Comparison of ENCODE assay signal across 1 cellular context in genomic region chr20:50320910-50321796, GRCh38.
TF ChIP-seq lines count a peak whose summit lies in the region.

No MANE protein-coding gene starts in this region.

TF ChIP-seq in HepG2, 621 proteins besides CTCF, POLR2A, EP300 and RAD21 (continued from another document and continues in another):
- TF ChIP-seq HNF1A (IDR thresholded peaks at IDR 0.05; ENCODE audit: low read depth) = no peak
- TF ChIP-seq HNF1A (CRISPR knock-in tag; IDR thresholded peaks at IDR 0.05; ENCODE audit: borderline replicate concordance) = peak; percentile 69
- TF ChIP-seq PHB2 (IDR thresholded peaks at IDR 0.05; ENCODE audit: partially characterized antibody) = no peak
- TF ChIP-seq ZNF710 (CRISPR knock-in tag; IDR thresholded peaks at IDR 0.05; ENCODE audit: borderline replicate concordance) = no peak; the same call in 1 of the 2 replicates
- TF ChIP-seq MEIS1 (CRISPR knock-in tag; IDR thresholded peaks at IDR 0.05; ENCODE audit: borderline replicate concordance) = no peak; the same call in 1 of the 2 replicates
- peak; percentile 73; the same call in 1 of the 2 replicates for TF ChIP-seq CBX5 (CRISPR knock-in tag; IDR thresholded peaks at IDR 0.05; ENCODE audit: borderline replicate concordance)
- TF ChIP-seq SATB2 (CRISPR knock-in tag; IDR thresholded peaks at IDR 0.05) = no peak
- TF ChIP-seq ZNF563 (CRISPR knock-in tag; IDR thresholded peaks at IDR 0.05) = peak; percentile 90; the same call in 1 of the 2 replicates
- no peak for TF ChIP-seq ZBTB1 (CRISPR knock-in tag; IDR thresholded peaks at IDR 0.05; ENCODE audit: borderline replicate concordance)
- TF ChIP-seq ZSCAN5A (CRISPR knock-in tag; IDR thresholded peaks at IDR 0.05; ENCODE audit: borderline replicate concordance) = 0 out of 2 replicates have a peak, but pooled peaks have one; percentile 53
- TF ChIP-seq ZBTB37 (CRISPR knock-in tag; IDR thresholded peaks at IDR 0.05) = no peak
- no peak; the same call in 1 of the 2 replicates for TF ChIP-seq NFYB (CRISPR knock-in tag; IDR thresholded peaks at IDR 0.05)
- no peak for TF ChIP-seq U2AF1 (optimal IDR thresholded peaks at IDR 0.05; ENCODE audit: low read depth, low read length)
- TF ChIP-seq POGK (CRISPR knock-in tag; conservative IDR thresholded peaks at IDR 0.05) = no peak
- TF ChIP-seq CREB3 (CRISPR knock-in tag; IDR thresholded peaks at IDR 0.05) = no peak
- TF ChIP-seq RARA (CRISPR knock-in tag; IDR thresholded peaks at IDR 0.05) = peak; percentile 69
- TF ChIP-seq ZNF788 (CRISPR knock-in tag; IDR thresholded peaks at IDR 0.05; ENCODE audit: borderline replicate concordance) = peak; percentile 93
- TF ChIP-seq XRCC5 (optimal IDR thresholded peaks at IDR 0.05; ENCODE audit: low read length) = peak; percentile 88
- no peak; the same call in 1 of the 2 replicates for TF ChIP-seq DR1 (CRISPR knock-in tag; IDR thresholded peaks at IDR 0.05)
- no peak for TF ChIP-seq ZFYVE20 (CRISPR knock-in tag; IDR thresholded peaks at IDR 0.05; ENCODE audit: borderline replicate concordance, low read depth)
- TF ChIP-seq MXI1 (IDR thresholded peaks at IDR 0.05; ENCODE audit: borderline replicate concordance, low read depth, low read length) = peak; percentile 77; the same call in 1 of the 3 replicates
- no peak for TF ChIP-seq SIX1 (CRISPR knock-in tag; IDR thresholded peaks at IDR 0.05; ENCODE audit: borderline replicate concordance)
- TF ChIP-seq ZMYM4 (CRISPR knock-in tag; IDR thresholded peaks at IDR 0.05) = peak; percentile 53; the same call in 1 of the 2 replicates
- peak; percentile 47; the same call in 1 of the 2 replicates for TF ChIP-seq ZFP36L1 (CRISPR knock-in tag; IDR thresholded peaks at IDR 0.05)
- peak; percentile 77 for TF ChIP-seq ZGPAT (CRISPR knock-in tag; IDR thresholded peaks at IDR 0.05)
- peak; percentile 5; the same call in 1 of the 2 replicates for TF ChIP-seq CEBPG (CRISPR knock-in tag; IDR thresholded peaks at IDR 0.05)
- TF ChIP-seq GRHL1 (CRISPR knock-in tag; conservative IDR thresholded peaks at IDR 0.05) = no peak
- 0 out of 2 replicates have a peak, but pooled peaks have one; percentile 50 for TF ChIP-seq ZNF318 (CRISPR knock-in tag; IDR thresholded peaks at IDR 0.05)
- TF ChIP-seq SMYD3 (CRISPR knock-in tag; IDR thresholded peaks at IDR 0.05) = no peak; the same call in 1 of the 2 replicates
- TF ChIP-seq ZNF709 (CRISPR knock-in tag; IDR thresholded peaks at IDR 0.05) = no peak
